8 cellular contexts compared by ENCODE assay signal in genomic region chr1:54810144-54810942, GRCh38. TPM values are rescaled to one million over a fixed set of nuclear protein-coding genes. Genes with fewer than 3 reads are reported as not detected.
A peak's percentile ranks its signal among the peaks of the same experiment; 100 is the strongest.
DNase-seq lines count a peak whose midpoint lies in the region; TF ChIP-seq lines count a peak whose summit lies in the region.

No MANE protein-coding gene starts in this region.

- H3K4me1 Mint-ChIP-seq in T-helper 2 cell treated with Interferon-gamma antibody and Interleukin-4, amounts not matched to agents 5 μg/mL and 100 μg/mL, for 36 hours (ENCODE audit: low read depth), result peaks cover 19% of the 10 kb centered on the region

- no peaks in the 10 kb centered on the region for H3K36me3 Mint-ChIP-seq in T-helper 2 cell treated with Interferon-gamma antibody and Interleukin-4, amounts not matched to agents 5 μg/mL and 100 μg/mL, for 36 hours (ENCODE audit: low read depth)

- H3K4me1 ChIP-seq in ascending aorta, result no peaks in the 10 kb centered on the region

- no peak overlapping the region for H3K4me3 Mint-ChIP-seq in T-helper 2 cell treated with Interferon-gamma antibody and Interleukin-4, amounts not matched to agents 5 μg/mL and 100 μg/mL, for 36 hours

- no peaks in the 10 kb centered on the region for H3K27me3 Mint-ChIP-seq in T-helper 2 cell treated with Interferon-gamma antibody and Interleukin-4, amounts not matched to agents 5 μg/mL and 100 μg/mL, for 36 hours (ENCODE audit: low read depth)

- H3K4me3 ChIP-seq in H7 (ENCODE audit: insufficient read depth, low read depth, low read length) (no peak overlapping the region), ascending aorta (no peak overlapping the region)

- no peaks in the 10 kb centered on the region; the same call in 1 of the 2 replicates for H3K27me3 ChIP-seq in H7 (ENCODE audit: control insufficient read depth, insufficient read depth, low read length)
- no peaks in the 10 kb centered on the region for H3K27me3 ChIP-seq in ascending aorta

- intact Hi-C loops in ascending aorta (cut with DNase I), result loop anchor here (2.0 kb wide), 1 partner anchor 740 kb away; no protein-coding TSS in a partner anchor

- no peak overlapping the region for H3K27ac ChIP-seq in ascending aorta

- H3K36me3 ChIP-seq in H7 (replicated peaks; ENCODE audit: control insufficient read depth, insufficient read depth, low read length), result no peaks in the 10 kb centered on the region
- no peaks in the 10 kb centered on the region for H3K36me3 ChIP-seq in ascending aorta

- H3K9me3 ChIP-seq in ascending aorta, result no peaks in the 10 kb centered on the region

- no peaks in the 10 kb centered on the region for H3K9me3 Mint-ChIP-seq in T-helper 2 cell treated with Interferon-gamma antibody and Interleukin-4, amounts not matched to agents 5 μg/mL and 100 μg/mL, for 36 hours

- H3K27ac Mint-ChIP-seq in T-helper 2 cell treated with Interferon-gamma antibody and Interleukin-4, amounts not matched to agents 5 μg/mL and 100 μg/mL, for 36 hours, result no peak overlapping the region

- TF ChIP-seq CTCF in ascending aorta (IDR thresholded peaks at IDR 0.05), result peak; percentile 61 to 89 (median 79)

- DNase-seq in EL, result peak; percentile 63
- peak; percentile 94 for DNase-seq in H7
- DNase-seq in NCI-H1105 (lab: John Stamatoyannopoulos, UW), result peak; percentile 41
- peak; percentile 42 for DNase-seq in T-helper 2 cell treated with Interferon-gamma antibody and Interleukin-4, amounts not matched to agents 5 μg/mL and 100 μg/mL, for 36 hours (ENCODE audit: low spot score)
- DNase-seq in ascending aorta (ENCODE audit: low spot score in 2 of 2), result peak in 1 of 2 donors; percentile 69
- peak in 42 of 51 donors; percentile 5 to 77 (median 33) for DNase-seq in hypothalamus (lab: John Stamatoyannopoulos, UW)
- peak; percentile 52 to 71 (median 64) for DNase-seq in stimulated activated CD4-positive, alpha-beta T cell treated with anti-CD3 and anti-CD28 coated beads, Interleukin-12 subunit alpha, Interleukin-12 subunit beta, amount 100 ng/mL, for 48 hours (ENCODE audit: low read depth in 2 of 3, low spot score in 1 of 3)
- DNase-seq in GOT3 (lab: John Stamatoyannopoulos, UW), result no peak

RNA-seq across cellular contexts. Expression of gene TTC22, which starts 9.2 kb away (rescaled TPM):
- total RNA-seq in H7 (2014; rRNA removed; shearing (Covaris generic)), result 0.92 and 1.2 TPM in 2 replicates
- total RNA-seq in ascending aorta, result not detected

RNA-seq across cellular contexts. Expression of gene PARS2, which starts 46.0 kb away (rescaled TPM):
- 25.2 and 27.9 TPM in 2 replicates for total RNA-seq in H7 (2014; rRNA removed; shearing (Covaris generic))
- total RNA-seq in ascending aorta, result 0.43 TPM

Comparison
In these comparisons a context has a peak if more than half of its experiments do, and no peak if none do; other contexts are left out.
1. RNA of gene PARS2, which starts 46.0 kb away (total RNA-seq): 25.2 to 27.9 TPM in H7; 0.43 TPM in ascending aorta (single experiment); every median in the first group is over 10 times any median in the second.